12 cellular contexts compared by ENCODE assay signal in the genomic region with DNA sequence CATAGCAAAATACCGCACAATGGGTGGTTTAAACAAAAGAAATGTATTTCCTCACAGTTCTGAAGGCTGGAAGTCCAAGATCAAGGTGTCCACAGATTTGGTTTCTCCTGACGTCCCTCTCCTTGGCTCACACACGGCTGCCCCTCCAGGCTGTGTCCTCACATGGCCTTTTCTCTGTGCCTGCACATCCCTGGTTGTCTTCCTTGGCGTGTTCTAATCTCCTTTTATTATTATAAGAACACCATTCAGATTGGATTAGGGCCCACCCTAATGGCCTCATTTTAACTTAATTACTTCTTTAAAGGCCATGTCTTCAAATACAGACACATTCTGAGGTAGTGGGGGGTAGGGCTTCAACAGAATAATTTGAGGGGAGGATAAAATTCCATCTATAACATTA.
DNase-seq lines count a peak whose midpoint lies in the region; TF ChIP-seq lines count a peak whose summit lies in the region.
"Had no signal": no experiment of that assay in that cellular context is flagged by ENCODE, and none has a peak within 500 bp of the region (broad histone marks: within the 10 kb centered on the region; RNA-seq: fewer than 3 reads in every experiment).

No MANE protein-coding gene starts in this region.

- H3K9me2 ChIP-seq in DOHH2 (replicated peaks; ENCODE audit: control insufficient read depth, low read length) = no peaks in the 10 kb centered on the region

- WGBS in smooth muscle cell (ENCODE audit: low lambda C conversion rate) = 83% methylated on average over 4 of the region's 4 CpGs

- H3K4me2 ChIP-seq in DOHH2 (ENCODE audit: low read length) (peak overlapping the region; percentile 24), OCI-LY3 (ENCODE audit: low read length) (peak overlapping the region; percentile 36), smooth muscle cell (peak overlapping the region; percentile 51)

- H3K27ac ChIP-seq in DOHH2 (ENCODE audit: low read depth, low read length) (peak overlapping the region; percentile 18), OCI-LY3 (ENCODE audit: low read length) (no peak overlapping the region), smooth muscle cell (ENCODE audit: low read depth) (peak overlapping the region; percentile 63)
- H3K27ac ChIP-seq: C4-2B, HL-60 had no signal

- H3K36me3 ChIP-seq in DOHH2 (ENCODE audit: control insufficient read depth, low read length) (no peaks in the 10 kb centered on the region), OCI-LY3 (replicated peaks; ENCODE audit: low read depth, low read length) (no peaks in the 10 kb centered on the region), smooth muscle cell (ENCODE audit: low read depth) (no peaks in the 10 kb centered on the region)
- H3K36me3 ChIP-seq: BE2C had no signal

- H3F3A ChIP-seq in DOHH2 (ENCODE audit: control insufficient read depth, insufficient read depth) (no peaks in the 10 kb centered on the region), smooth muscle cell (ENCODE audit: low read depth) (peaks cover 4% of the 10 kb centered on the region)

- no peaks in the 10 kb centered on the region for H4K20me1 ChIP-seq in DOHH2 (ENCODE audit: control insufficient read depth, insufficient read depth, low read depth, low read length)
- no peaks in the 10 kb centered on the region for H4K20me1 ChIP-seq in OCI-LY3 (ENCODE audit: insufficient read depth, low read length)
- no peaks in the 10 kb centered on the region for H4K20me1 ChIP-seq in smooth muscle cell (ENCODE audit: low read depth)

- H3K9me3 ChIP-seq in DOHH2 (ENCODE audit: control insufficient read depth, insufficient read depth, low read length) = no peaks in the 10 kb centered on the region
- H3K9me3 ChIP-seq in OCI-LY3 (ENCODE audit: insufficient read depth, low read length) = no peaks in the 10 kb centered on the region
- H3K9me3 ChIP-seq in smooth muscle cell (replicated peaks; ENCODE audit: low read depth) = no peaks in the 10 kb centered on the region
- H3K9me3 ChIP-seq: BE2C had no signal

- H3K27me3 ChIP-seq in DOHH2 (ENCODE audit: control insufficient read depth, low read length) = no peaks in the 10 kb centered on the region
- H3K27me3 ChIP-seq in OCI-LY3 (ENCODE audit: low read depth, low read length) = no peaks in the 10 kb centered on the region
- H3K27me3 ChIP-seq in smooth muscle cell (ENCODE audit: low read depth) = no peaks in the 10 kb centered on the region
- H3K27me3 ChIP-seq: BE2C had no signal

- H3K79me2 ChIP-seq in DOHH2 (ENCODE audit: control insufficient read depth, low read length) = no peaks in the 10 kb centered on the region
- H3K79me2 ChIP-seq in OCI-LY3 (ENCODE audit: low read length) = no peaks in the 10 kb centered on the region
- no peaks in the 10 kb centered on the region for H3K79me2 ChIP-seq in smooth muscle cell (ENCODE audit: low read depth)

- H2AFZ ChIP-seq in OCI-LY3 (ENCODE audit: low read depth, low read length) (0 out of 2 replicates have a peak overlapping the region, but pooled peaks have one; percentile 26), smooth muscle cell (ENCODE audit: low read depth) (no peak overlapping the region)

- H3K9ac ChIP-seq in OCI-LY3 (ENCODE audit: low read length) (no peak overlapping the region), smooth muscle cell (ENCODE audit: low read depth) (peak overlapping the region; percentile 29)

- TF ChIP-seq CTCF in DOHH2 (IDR thresholded peaks at IDR 0.05; ENCODE audit: low read depth, low read length, poor library complexity, severe bottlenecking) = no peak
- TF ChIP-seq CTCF in OCI-LY3 (IDR thresholded peaks at IDR 0.05; ENCODE audit: low read depth, low read length) = no peak
- no peak for TF ChIP-seq CTCF in smooth muscle cell (IDR thresholded peaks at IDR 0.05; ENCODE audit: borderline replicate concordance, insufficient read depth, poor library complexity, severe bottlenecking)

- H3K4me3 ChIP-seq in DOHH2 (ENCODE audit: low read length) (peak overlapping the region; percentile 2), OCI-LY3 (ENCODE audit: low read length) (no peak overlapping the region), smooth muscle cell (no peak overlapping the region)

- DNase-seq in NCI-H524 treated with DMSO at 0.1 percent for 48 hours (lab: John Stamatoyannopoulos, UW) (peak; percentile 66), smooth muscle cell (lab: John Stamatoyannopoulos, UW; ENCODE audit: unreplicated experiment) (no peak), NCI-H146 (lab: John Stamatoyannopoulos, UW) (no peak), hepatic stellate cell (ENCODE audit: low spot score) (no peak), CD1c-positive myeloid dendritic cell (ENCODE audit: extremely low spot score) (no peak)
- DNase-seq: BE2C; CD8-positive, alpha-beta T cell; COR-L47 had no signal

- peaks cover 50% of the 10 kb centered on the region for H3K4me1 ChIP-seq in DOHH2 (ENCODE audit: control insufficient read depth, low read length)
- peaks cover 19% of the 10 kb centered on the region for H3K4me1 ChIP-seq in OCI-LY3 (ENCODE audit: low read length)
- peaks cover 40% of the 10 kb centered on the region for H3K4me1 ChIP-seq in smooth muscle cell (ENCODE audit: low read depth)
- H3K4me1 ChIP-seq: BE2C had no signal
